In genomic region chr3:120497318-120497717, GRCh38 we compare ENCODE assay signal across 12 cellular contexts. TPM values are rescaled to one million over a fixed set of nuclear protein-coding genes. Genes with fewer than 3 reads are reported as not detected.
DNase-seq lines count a peak whose midpoint lies in the region; FAIRE-seq and TF ChIP-seq lines count a peak whose summit lies in the region.
"Had no signal": no experiment of that assay in that cellular context is flagged by ENCODE, and none has a peak within 500 bp of the region (broad histone marks: within the 10 kb centered on the region; RNA-seq: fewer than 3 reads in every experiment).

No MANE protein-coding gene starts in this region.

- intact Hi-C loops in prostate gland (cut with DNase I), result loop anchor here (10.0 kb wide), 1 partner anchor 53 kb away; no protein-coding TSS in a partner anchor

- H3K4me1 ChIP-seq in SJSA1 (replicated peaks), result peaks cover 39% of the 10 kb centered on the region
- H3K4me1 ChIP-seq in prostate gland (replicated peaks), result no peaks in the 10 kb centered on the region

- peak; percentile 57 for DNase-seq in AG20443 (ENCODE audit: low spot score)
- DNase-seq in SJSA1 (ENCODE audit: low read depth in 1 of 2, low spot score in 2 of 2), result peak; percentile 43 to 87
- peak; percentile 93 for DNase-seq in fibroblast of pulmonary artery (ENCODE audit: low read depth)
- peak; percentile 24 for DNase-seq in prostate gland (ENCODE audit: low spot score)
- DNase-seq in activated CD4-positive, alpha-beta T cell treated with anti-CD3 and anti-CD28 coated beads, Interleukin-2, amount 50 U/mL, for 4 hours, result no peak
- DNase-seq in activated CD8-positive, alpha-beta memory T cell treated with anti-CD3 and anti-CD28 coated beads for 24 hours, result no peak
- no peak for DNase-seq in GM12892 (ENCODE audit: insufficient read length)
- DNase-seq in C1 segment of cervical spinal cord (lab: John Stamatoyannopoulos, UW), result no peak
- DNase-seq: foreskin melanocyte, H9, natural killer cell, NCI-H526 treated with DMSO at 0.1 percent for 48 hours had no signal

- peaks cover 5% of the 10 kb centered on the region for H3K9me3 ChIP-seq in SJSA1 (replicated peaks)
- no peaks in the 10 kb centered on the region for H3K9me3 ChIP-seq in prostate gland

- H3K27me3 ChIP-seq in SJSA1 (replicated peaks), result no peaks in the 10 kb centered on the region
- no peaks in the 10 kb centered on the region for H3K27me3 ChIP-seq in prostate gland (replicated peaks; ENCODE audit: insufficient read depth)

- no peak for FAIRE-seq in GM12892 (lab: Jason Lieb, UNC)

- peak overlapping the region; percentile 69 for H3K27ac ChIP-seq in SJSA1
- no peak overlapping the region for H3K27ac ChIP-seq in prostate gland

- H3K4me3 ChIP-seq in SJSA1, result no peak overlapping the region
- peak overlapping the region; percentile 4 for H3K4me3 ChIP-seq in fibroblast of pulmonary artery (replicated peaks; ENCODE audit: low read depth, low read length)
- H3K4me3 ChIP-seq in prostate gland, result no peak overlapping the region

- H3K36me3 ChIP-seq in SJSA1, result no peaks in the 10 kb centered on the region
- no peaks in the 10 kb centered on the region for H3K36me3 ChIP-seq in prostate gland

- WGBS in prostate gland, result 13% methylated on average over 2 of the region's 2 CpGs

- no peak for TF ChIP-seq POLR2A in prostate gland (IDR thresholded peaks at IDR 0.05)
- no peak for TF ChIP-seq POLR2A in GM12892 (IDR thresholded peaks at IDR 0.05; ENCODE audit: low read depth, low read length)

- no peak for TF ChIP-seq CTCF in fibroblast of pulmonary artery (IDR thresholded peaks at IDR 0.05; ENCODE audit: low read length, missing control alignments)
- TF ChIP-seq CTCF in prostate gland (IDR thresholded peaks at IDR 0.05), result no peak

RNA-seq across cellular contexts. Expression of gene FSTL1, which starts 46.5 kb away (rescaled TPM):
- 1,346 and 1,532 TPM in 2 replicates for total RNA-seq in SJSA1 (2014; rRNA removed; shearing (Covaris generic))
- 100 to 1,000 TPM; 212 to 265 TPM for total RNA-seq in prostate gland
- not detected for polyA plus RNA-seq in GM12892 (2012; ENCODE audit: missing spikeins)

Comparison
In these comparisons a context has a peak if more than half of its experiments do, and no peak if none do; other contexts are left out.
1. DNase-seq: peak in AG20443 (single experiment), SJSA1 (2 of 2), fibroblast of pulmonary artery (single experiment) and prostate gland (single experiment); none in activated CD4-positive, alpha-beta T cell treated with anti-CD3 and anti-CD28 coated beads, Interleukin-2, amount 50 U/mL, for 4 hours (0 of 2), activated CD8-positive, alpha-beta memory T cell treated with anti-CD3 and anti-CD28 coated beads for 24 hours (single experiment), GM12892 (single experiment) and C1 segment of cervical spinal cord (0 of 14).